Comparison of ENCODE assay signal across 30 cellular contexts in genomic region chr19:41915248-41916032, GRCh38. TPM values are rescaled to one million over a fixed set of nuclear protein-coding genes. Genes with fewer than 3 reads are reported as not detected.
DNase-seq lines count a peak whose midpoint lies in the region; ATAC-seq, FAIRE-seq and TF ChIP-seq lines count a peak whose summit lies in the region.
"Had no signal": no experiment of that assay in that cellular context is flagged by ENCODE, and none has a peak within 500 bp of the region (broad histone marks: within the 10 kb centered on the region; RNA-seq: fewer than 3 reads in every experiment).

No MANE protein-coding gene starts in this region.

- peaks cover 32% of the 10 kb centered on the region for H4K20me1 ChIP-seq in IMR-90 (ENCODE audit: insufficient read depth, low read length)
- no peaks in the 10 kb centered on the region for H4K20me1 ChIP-seq in endothelial cell of umbilical vein (replicated peaks; ENCODE audit: control insufficient read depth, extremely low read depth, insufficient read depth, low read length)

- no peaks in the 10 kb centered on the region for H3K9me3 Mint-ChIP-seq in activated T-cell treated with anti-CD3 and anti-CD28 coated beads, Interleukin-2, amount 50 U/mL, for 24 hours
- no peaks in the 10 kb centered on the region for H3K9me3 Mint-ChIP-seq in activated CD8-positive, alpha-beta memory T cell treated with anti-CD3 and anti-CD28 coated beads, Interleukin-2, amount 10 ng/mL, durations not matched to agents 7 days and 5 days (ENCODE audit: low read depth)
- H3K9me3 Mint-ChIP-seq: activated naive CD4-positive, alpha-beta T cell treated with anti-CD3 and anti-CD28 coated beads for 36 hours; activated T-helper 1 cell treated with anti-CD3 and anti-CD28 coated beads, Interleukin-12 subunit alpha, Interleukin-12 subunit beta, Interleukin-2, Interleukin-4 antibody, amounts not matched to agents 30 ng/mL and 10 ng/mL and 1 ng/mL, durations not matched to agents 14 hours and 24 hours and 36 hours; neural crest cell; stimulated activated memory B cell treated with anti-CD40 and anti-IgM and Interleukin-4, amounts not matched to agents 10 μg/mL and 1 μg/mL and 100 μg/mL, for 72 hours; WTC11 had no signal

- ATAC-seq in IMR-90 (ENCODE audit: low read depth) (no peak), HG03108 (IDR thresholded peaks at IDR 0.05; ENCODE audit: unreplicated experiment) (no peak), GM19328 (IDR thresholded peaks at IDR 0.05; ENCODE audit: unreplicated experiment) (no peak)
- no peak for ATAC-seq in activated CD8-positive, alpha-beta memory T cell treated with anti-CD3 and anti-CD28 coated beads, Interleukin-2, amount 10 ng/mL, durations not matched to agents 7 days and 5 days
- ATAC-seq: left cardiac atrium; sciatic nerve; stimulated activated memory B cell treated with anti-CD40 and anti-IgM and Interleukin-4, amounts not matched to agents 10 μg/mL and 1 μg/mL and 100 μg/mL, for 72 hours; WTC11 had no signal

- peaks cover 23% of the 10 kb centered on the region for H3K27me3 Mint-ChIP-seq in activated T-cell treated with anti-CD3 and anti-CD28 coated beads, Interleukin-2, amount 50 U/mL, for 24 hours
- peaks cover 27% of the 10 kb centered on the region for H3K27me3 Mint-ChIP-seq in activated CD8-positive, alpha-beta memory T cell treated with anti-CD3 and anti-CD28 coated beads, Interleukin-2, amount 10 ng/mL, durations not matched to agents 7 days and 5 days

- peak overlapping the region; percentile 28 for H2AK9ac ChIP-seq in IMR-90 (replicated peaks; ENCODE audit: low read depth, low read length, poor library complexity)

- no peak overlapping the region for H3K27ac Mint-ChIP-seq in activated T-cell treated with anti-CD3 and anti-CD28 coated beads, Interleukin-2, amount 50 U/mL, for 24 hours
- no peak overlapping the region for H3K27ac Mint-ChIP-seq in activated CD8-positive, alpha-beta memory T cell treated with anti-CD3 and anti-CD28 coated beads, Interleukin-2, amount 10 ng/mL, durations not matched to agents 7 days and 5 days
- H3K27ac Mint-ChIP-seq: activated naive CD4-positive, alpha-beta T cell treated with anti-CD3 and anti-CD28 coated beads for 36 hours; activated T-helper 1 cell treated with anti-CD3 and anti-CD28 coated beads, Interleukin-12 subunit alpha, Interleukin-12 subunit beta, Interleukin-2, Interleukin-4 antibody, amounts not matched to agents 30 ng/mL and 10 ng/mL and 1 ng/mL, durations not matched to agents 14 hours and 24 hours and 36 hours; stimulated activated memory B cell treated with anti-CD40 and anti-IgM and Interleukin-4, amounts not matched to agents 10 μg/mL and 1 μg/mL and 100 μg/mL, for 72 hours; WTC11 had no signal

- intact Hi-C loops in IMR-90 (cut with micrococcal nuclease) (no loop called here), endothelial cell of umbilical vein (cut with micrococcal nuclease) (no loop called here)

- FAIRE-seq in endothelial cell of umbilical vein (lab: Jason Lieb, UNC), result no peak
- FAIRE-seq: colon had no signal

- no peak overlapping the region for H3K18ac ChIP-seq in IMR-90 (ENCODE audit: low read depth, low read length)

- H3K4me1 Mint-ChIP-seq in activated T-cell treated with anti-CD3 and anti-CD28 coated beads, Interleukin-2, amount 50 U/mL, for 24 hours (ENCODE audit: low read depth), result peaks cover 30% of the 10 kb centered on the region
- H3K4me1 Mint-ChIP-seq in activated CD8-positive, alpha-beta memory T cell treated with anti-CD3 and anti-CD28 coated beads, Interleukin-2, amount 10 ng/mL, durations not matched to agents 7 days and 5 days, result peaks cover 4% of the 10 kb centered on the region
- H3K4me1 Mint-ChIP-seq: neural crest cell had no signal

- H3K36me3 ChIP-seq in IMR-90 (ENCODE audit: control insufficient read depth, insufficient read depth, low read length) (no peaks in the 10 kb centered on the region), endothelial cell of umbilical vein (ENCODE audit: control insufficient read depth in 2 of 2, extremely low read depth in 1 of 2, insufficient read depth in 2 of 2, low read length in 2 of 2) (no peaks in the 10 kb centered on the region), thymus (ENCODE audit: control insufficient read depth, insufficient read depth) (no peaks in the 10 kb centered on the region)
- H3K36me3 ChIP-seq: BE2C, brain microvascular endothelial cell had no signal

- no peak for TF ChIP-seq RAD21 in IMR-90 (IDR thresholded peaks at IDR 0.05; ENCODE audit: low read length)

- CTCF ChIA-PET in IMR-90 (lab: Yijun Ruan, JAX) (no interaction called here), endothelial cell of umbilical vein (lab: Charles Lee) (no interaction called here)
- CTCF ChIA-PET in activated CD8-positive, alpha-beta memory T cell treated with anti-CD3 and anti-CD28 coated beads, Interleukin-2, amount 10 ng/mL, durations not matched to agents 7 days and 5 days (lab: Charles Lee), result no interaction called here

- no TSS peak for BruUV-seq in IMR-90 (replicated peaks; lab: Mats Ljungman, UMichigan)
- no TSS peak for BruUV-seq in endothelial cell of umbilical vein (replicated peaks; lab: Mats Ljungman, UMichigan)

- H4K5ac ChIP-seq in IMR-90 (ENCODE audit: low read depth, low read length), result no peak overlapping the region

- TF ChIP-seq CTCF in IMR-90 (conservative IDR thresholded peaks at IDR 0.05; ENCODE audit: low read depth, low read length) (no peak), endothelial cell of umbilical vein (IDR thresholded peaks at IDR 0.05; ENCODE audit: extremely low read depth in 1 of 2, insufficient read depth in 1 of 2, low read depth in 1 of 2, low read length in 2 of 2) (no peak)

- H3K9me3 ChIP-seq in IMR-90 (ENCODE audit: control insufficient read depth, insufficient read depth, low read length) (no peaks in the 10 kb centered on the region), endothelial cell of umbilical vein (replicated peaks; ENCODE audit: control insufficient read depth, insufficient read depth, low read length) (no peaks in the 10 kb centered on the region), thymus (ENCODE audit: control insufficient read depth) (peaks cover 1% of the 10 kb centered on the region)
- H3K9me3 ChIP-seq: BE2C had no signal

- dilution Hi-C loops in IMR-90 (cut with HindIII; ENCODE audit: low sequenced_read_pairs, unreplicated experiment), result no loop called here
- dilution Hi-C loops in endothelial cell of umbilical vein (cut with MboI; ENCODE audit: extremely low pct_ligation_motif_present, low sequenced_read_pairs), result no loop called here

- peak overlapping the region; percentile 85 for H3K23ac ChIP-seq in IMR-90 (ENCODE audit: low read depth, low read length)

- no peak overlapping the region for H2BK20ac ChIP-seq in IMR-90 (ENCODE audit: low read depth, low read length)

- no peak overlapping the region for H2BK120ac ChIP-seq in IMR-90 (ENCODE audit: low read depth, low read length)

- H3K79me2 ChIP-seq in endothelial cell of umbilical vein (ENCODE audit: control insufficient read depth, insufficient read depth, low read length), result no peaks in the 10 kb centered on the region

- no peak overlapping the region for H3K4me3 Mint-ChIP-seq in activated T-cell treated with anti-CD3 and anti-CD28 coated beads, Interleukin-2, amount 50 U/mL, for 24 hours
- no peak overlapping the region for H3K4me3 Mint-ChIP-seq in activated CD8-positive, alpha-beta memory T cell treated with anti-CD3 and anti-CD28 coated beads, Interleukin-2, amount 10 ng/mL, durations not matched to agents 7 days and 5 days
- H3K4me3 Mint-ChIP-seq: activated naive CD4-positive, alpha-beta T cell treated with anti-CD3 and anti-CD28 coated beads for 36 hours; activated T-helper 1 cell treated with anti-CD3 and anti-CD28 coated beads, Interleukin-12 subunit alpha, Interleukin-12 subunit beta, Interleukin-2, Interleukin-4 antibody, amounts not matched to agents 30 ng/mL and 10 ng/mL and 1 ng/mL, durations not matched to agents 14 hours and 24 hours and 36 hours; neural crest cell; stimulated activated memory B cell treated with anti-CD40 and anti-IgM and Interleukin-4, amounts not matched to agents 10 μg/mL and 1 μg/mL and 100 μg/mL, for 72 hours; WTC11 had no signal

- no peaks in the 10 kb centered on the region for H3K79me1 ChIP-seq in IMR-90 (ENCODE audit: low read depth in 1 of 2, low read length in 2 of 2)

- H2BK15ac ChIP-seq in IMR-90 (ENCODE audit: low read depth, low read length), result no peak overlapping the region

- no peak overlapping the region for H4K8ac ChIP-seq in IMR-90 (ENCODE audit: low read depth in 2 of 2, low read length in 2 of 2)

- POLR2A ChIA-PET in IMR-90 (lab: Charles Lee; ENCODE audit: unreplicated experiment) (no interaction called here), endothelial cell of umbilical vein (lab: Charles Lee) (no interaction called here)

- TF ChIP-seq POLR2A in IMR-90 (IDR thresholded peaks at IDR 0.05; ENCODE audit: low read depth, low read length) (no peak), endothelial cell of umbilical vein (IDR thresholded peaks at IDR 0.05; ENCODE audit: low read depth, low read length) (no peak)

- H3K4me1 ChIP-seq in IMR-90 (ENCODE audit: control insufficient read depth, insufficient read depth, low read length) (0 out of 2 replicates have a peak, but pooled peaks cover 2% of the 10 kb centered on the region), endothelial cell of umbilical vein (ENCODE audit: control insufficient read depth, extremely low read depth, insufficient read depth, low read length) (no peaks in the 10 kb centered on the region), thymus (ENCODE audit: control insufficient read depth, insufficient read depth, low read length) (peaks cover 6% of the 10 kb centered on the region)
- H3K4me1 ChIP-seq: BE2C had no signal

- H3K56ac ChIP-seq in IMR-90 (ENCODE audit: extremely low read depth, insufficient read depth, low read length), result no peak overlapping the region

- peak; percentile 45 for DNase-seq in activated T-cell treated with anti-CD3 and anti-CD28 coated beads, Interleukin-2, amount 50 U/mL, for 24 hours
- no peak for DNase-seq in activated T-cell treated with anti-CD3 and anti-CD28 coated beads for 4 hours
- DNase-seq in IMR-90, result no peak
- DNase-seq in endothelial cell of umbilical vein (ENCODE audit: low read depth, low spot score), result no peak
- no peak for DNase-seq in activated CD8-positive, alpha-beta memory T cell treated with anti-CD3 and anti-CD28 coated beads, Interleukin-2, amount 10 ng/mL, durations not matched to agents 7 days and 5 days
- DNase-seq: activated naive CD4-positive, alpha-beta T cell treated with anti-CD3 and anti-CD28 coated beads for 36 hours; BE2C; brain microvascular endothelial cell; Calu3; DMS79 treated with DMSO at 0.1 percent for 48 hours; effector CD4-positive, alpha-beta T cell; left cardiac atrium; NCI-H1092 treated with DMSO at 0.1 percent for 48 hours; NCI-H187; NCI-H2171 treated with DMSO at 0.1 percent for 48 hours; NCI-H526 treated with DMSO at 0.1 percent for 48 hours; PC-9; SHP77 had no signal

- H3K9me1 ChIP-seq in IMR-90 (ENCODE audit: insufficient read depth, low read length) (peaks cover 20% of the 10 kb centered on the region), endothelial cell of umbilical vein (replicated peaks; ENCODE audit: control insufficient read depth, extremely low read depth, insufficient read depth, low read length) (no peaks in the 10 kb centered on the region)

- no peak overlapping the region for H3K14ac ChIP-seq in IMR-90 (replicated peaks; ENCODE audit: low read depth, low read length)

- H3K27ac ChIP-seq in IMR-90 (ENCODE audit: insufficient read depth, low read length), result no peak overlapping the region
- H3K27ac ChIP-seq in endothelial cell of umbilical vein (ENCODE audit: insufficient read depth, low read depth, low read length), result no peak overlapping the region
- no peak overlapping the region for H3K27ac ChIP-seq in thymus (ENCODE audit: low read depth)
- H3K27ac ChIP-seq: 22Rv1, brain microvascular endothelial cell, PC-9 had no signal

- H3K36me3 Mint-ChIP-seq in activated T-cell treated with anti-CD3 and anti-CD28 coated beads, Interleukin-2, amount 50 U/mL, for 24 hours (ENCODE audit: low read depth), result no peaks in the 10 kb centered on the region
- H3K36me3 Mint-ChIP-seq in activated CD8-positive, alpha-beta memory T cell treated with anti-CD3 and anti-CD28 coated beads, Interleukin-2, amount 10 ng/mL, durations not matched to agents 7 days and 5 days, result no peaks in the 10 kb centered on the region
- H3K36me3 Mint-ChIP-seq: stimulated activated memory B cell treated with anti-CD40 and anti-IgM and Interleukin-4, amounts not matched to agents 10 μg/mL and 1 μg/mL and 100 μg/mL, for 72 hours; WTC11 had no signal

- in situ Hi-C loops in IMR-90 (cut with MboI; ENCODE audit: low sequenced_read_pairs), result no loop called here

- H2AK5ac ChIP-seq in IMR-90 (ENCODE audit: low read depth, low read length), result no peak overlapping the region

- H3K4ac ChIP-seq in IMR-90 (ENCODE audit: low read depth, low read length), result no peak overlapping the region

- H2AFZ ChIP-seq in IMR-90 (replicated peaks; ENCODE audit: low read length, poor library complexity) (peak overlapping the region; percentile 67), endothelial cell of umbilical vein (ENCODE audit: low read depth, low read length) (no peak overlapping the region)
- H2AFZ ChIP-seq: PC-9 had no signal

- H3K4me3 ChIP-seq in IMR-90 (ENCODE audit: insufficient read depth, low read depth, low read length), result no peak overlapping the region
- H3K4me3 ChIP-seq in endothelial cell of umbilical vein (replicated peaks in 1 of 3; ENCODE audit: insufficient read depth in 1 of 3, low read depth in 1 of 3, low read length in 3 of 3), result no peak overlapping the region
- peak overlapping the region; percentile 21 for H3K4me3 ChIP-seq in thymus (ENCODE audit: low read length)
- H3K4me3 ChIP-seq: PC-9 had no signal

- H3K4me2 ChIP-seq in IMR-90 (ENCODE audit: low read depth, low read length), result peak overlapping the region; percentile 55
- no peak overlapping the region for H3K4me2 ChIP-seq in endothelial cell of umbilical vein (ENCODE audit: insufficient read depth, low read length)
- H3K4me2 ChIP-seq: PC-9 had no signal

- no peak overlapping the region for H4K91ac ChIP-seq in IMR-90 (ENCODE audit: insufficient read depth, low read depth, low read length)

- H3K27me3 ChIP-seq in IMR-90 (ENCODE audit: control insufficient read depth, insufficient read depth, low read length), result peaks cover 83% of the 10 kb centered on the region
- peaks cover 52 to 58% of the 10 kb centered on the region in 2 experiments for H3K27me3 ChIP-seq in endothelial cell of umbilical vein (ENCODE audit: control insufficient read depth in 2 of 2, insufficient read depth in 2 of 2, low read length in 2 of 2)
- H3K27me3 ChIP-seq in thymus (ENCODE audit: control insufficient read depth, insufficient read depth), result peaks cover 42% of the 10 kb centered on the region

- 5% methylated on average over 17 of the region's 36 CpGs; no CpG with 5 or more reads in 1 of the 2 experiments for WGBS in IMR-90 (ENCODE audit: extremely low coverage in 2 of 2, insufficient read length in 1 of 2), 2 experiments
- WGBS in thymus, result 11% methylated on average over 36 of the region's 36 CpGs

- H3K9ac ChIP-seq in IMR-90 (ENCODE audit: low read depth, low read length) (no peak overlapping the region), endothelial cell of umbilical vein (replicated peaks; ENCODE audit: extremely low read depth, insufficient read depth, low read length) (no peak overlapping the region)

- H2BK5ac ChIP-seq in IMR-90 (ENCODE audit: low read depth, low read length, poor library complexity, severe bottlenecking), result no peak overlapping the region

RNA-seq across cellular contexts. Expression of gene ERFL, which starts 12.8 kb away (rescaled TPM):
- total RNA-seq in IMR-90 (2012; rRNA removed) (not detected in 2 replicates), endothelial cell of umbilical vein (not detected in 2 replicates)
- polyA plus RNA-seq in IMR-90 (2012; rRNA removed) (0.09 TPM in 1 of 2 replicates, not detected in the other), endothelial cell of umbilical vein (not detected in 2 replicates), thymus (3.5 TPM)
- 0.02 and 0.08 TPM in 2 replicates for polyA plus RNA-seq in IMR-90 (2012; cell fraction: cytosol; rRNA removed)
- polyA plus RNA-seq in IMR-90 (2012; cell fraction: nucleus; rRNA removed; ENCODE audit: low replicate concordance), result 0.26 and 0.53 TPM in 2 replicates
- polyA plus RNA-seq in endothelial cell of umbilical vein (2011; cell fraction: cytosol; rRNA removed), result 0.06 TPM in 1 of 2 replicates, not detected in the other
- polyA plus RNA-seq in endothelial cell of umbilical vein (2011; cell fraction: nucleus; rRNA removed), result 0.06 and 0.07 TPM in 2 replicates
- 0.08 and 0.12 TPM in 2 replicates for polyA plus RNA-seq in endothelial cell of umbilical vein (2012)
- polyA minus RNA-seq in endothelial cell of umbilical vein, result not detected in 2 replicates
- polyA minus RNA-seq in endothelial cell of umbilical vein (2011; cell fraction: cytosol; rRNA and poly(A)+ RNA removed), result not detected
- polyA minus RNA-seq in endothelial cell of umbilical vein (2011; cell fraction: nucleus; rRNA and poly(A)+ RNA removed), result not detected in 2 replicates
- 1 to 10 TPM; 1.5 to 1.9 TPM for total RNA-seq in activated CD8-positive, alpha-beta memory T cell treated with anti-CD3 and anti-CD28 coated beads, Interleukin-2, amount 10 ng/mL, durations not matched to agents 7 days and 5 days
- total RNA-seq: epithelial cell of proximal tubule, lung microvascular endothelial cell had no signal

RNA-seq across cellular contexts. Expression of gene ARHGEF1, which starts 32.5 kb away (rescaled TPM):
- total RNA-seq in IMR-90 (2012; rRNA removed) (11.5 and 12.5 TPM in 2 replicates), endothelial cell of umbilical vein (119 and 123 TPM in 2 replicates)
- polyA plus RNA-seq in IMR-90 (2012; rRNA removed) (47.1 and 51.2 TPM in 2 replicates), endothelial cell of umbilical vein (60.6 and 65.4 TPM in 2 replicates), thymus (630 TPM)
- polyA plus RNA-seq in IMR-90 (2012; cell fraction: cytosol; rRNA removed), result 42.5 and 58.8 TPM in 2 replicates
- polyA plus RNA-seq in IMR-90 (2012; cell fraction: nucleus; rRNA removed; ENCODE audit: low replicate concordance), result 228 and 380 TPM in 2 replicates
- polyA plus RNA-seq in endothelial cell of umbilical vein (2011; cell fraction: cytosol; rRNA removed), result 48.1 and 53.1 TPM in 2 replicates
- polyA plus RNA-seq in endothelial cell of umbilical vein (2011; cell fraction: nucleus; rRNA removed), result 199 and 230 TPM in 2 replicates
- 52.7 and 60.1 TPM in 2 replicates for polyA plus RNA-seq in endothelial cell of umbilical vein (2012)
- polyA minus RNA-seq in endothelial cell of umbilical vein, result 35.6 and 35.7 TPM in 2 replicates
- polyA minus RNA-seq in endothelial cell of umbilical vein (2011; cell fraction: cytosol; rRNA and poly(A)+ RNA removed), result 32.3 TPM
- 56.9 and 71.1 TPM in 2 replicates for polyA minus RNA-seq in endothelial cell of umbilical vein (2011; cell fraction: nucleus; rRNA and poly(A)+ RNA removed)
- 100 to 1,000 TPM; 545 to 682 TPM for total RNA-seq in activated CD8-positive, alpha-beta memory T cell treated with anti-CD3 and anti-CD28 coated beads, Interleukin-2, amount 10 ng/mL, durations not matched to agents 7 days and 5 days

RNA-seq across cellular contexts. Expression of gene CD79A, which starts 38.4 kb away (rescaled TPM):
- total RNA-seq in IMR-90 (2012; rRNA removed), result not detected in 2 replicates
- polyA plus RNA-seq in IMR-90 (2012; rRNA removed), result 0.19 and 0.24 TPM in 2 replicates
- polyA plus RNA-seq in IMR-90 (2012; cell fraction: cytosol; rRNA removed), result 0.10 and 0.37 TPM in 2 replicates
- polyA plus RNA-seq in IMR-90 (2012; cell fraction: nucleus; rRNA removed; ENCODE audit: low replicate concordance), result 0.06 and 0.25 TPM in 2 replicates
- 0.35 TPM in 1 of 2 replicates, not detected in the other for total RNA-seq in endothelial cell of umbilical vein
- 0.32 TPM in 2 replicates for polyA plus RNA-seq in endothelial cell of umbilical vein
- 0.14 and 0.18 TPM in 2 replicates for polyA plus RNA-seq in endothelial cell of umbilical vein (2011; cell fraction: cytosol; rRNA removed)
- polyA plus RNA-seq in endothelial cell of umbilical vein (2011; cell fraction: nucleus; rRNA removed), result 0.28 TPM in 1 of 2 replicates, not detected in the other
- polyA plus RNA-seq in endothelial cell of umbilical vein (2012), result 0.42 TPM in 1 of 2 replicates, not detected in the other
- 0.19 and 0.63 TPM in 2 replicates for polyA minus RNA-seq in endothelial cell of umbilical vein
- polyA minus RNA-seq in endothelial cell of umbilical vein (2011; cell fraction: cytosol; rRNA and poly(A)+ RNA removed), result not detected
- not detected in 2 replicates for polyA minus RNA-seq in endothelial cell of umbilical vein (2011; cell fraction: nucleus; rRNA and poly(A)+ RNA removed)
- polyA plus RNA-seq in thymus, result 74.4 TPM
- 1 to 10 TPM; 4.0 to 4.1 TPM for total RNA-seq in activated CD8-positive, alpha-beta memory T cell treated with anti-CD3 and anti-CD28 coated beads, Interleukin-2, amount 10 ng/mL, durations not matched to agents 7 days and 5 days
- total RNA-seq: epithelial cell of proximal tubule, lung microvascular endothelial cell had no signal

RNA-seq across cellular contexts. Expression of gene RABAC1, which starts 43.7 kb away (rescaled TPM):
- 117 and 145 TPM in 2 replicates for total RNA-seq in IMR-90 (2012; rRNA removed)
- polyA plus RNA-seq in IMR-90 (2012; rRNA removed), result 276 and 320 TPM in 2 replicates
- 632 and 774 TPM in 2 replicates for polyA plus RNA-seq in IMR-90 (2012; cell fraction: cytosol; rRNA removed)
- polyA plus RNA-seq in IMR-90 (2012; cell fraction: nucleus; rRNA removed; ENCODE audit: low replicate concordance), result 305 and 429 TPM in 2 replicates
- total RNA-seq in endothelial cell of umbilical vein, result 178 and 181 TPM in 2 replicates
- 591 and 769 TPM in 2 replicates for polyA plus RNA-seq in endothelial cell of umbilical vein
- polyA plus RNA-seq in endothelial cell of umbilical vein (2011; cell fraction: cytosol; rRNA removed), result 219 and 279 TPM in 2 replicates
- 126 and 143 TPM in 2 replicates for polyA plus RNA-seq in endothelial cell of umbilical vein (2011; cell fraction: nucleus; rRNA removed)
- polyA plus RNA-seq in endothelial cell of umbilical vein (2012), result 137 and 242 TPM in 2 replicates
- 129 and 148 TPM in 2 replicates for polyA minus RNA-seq in endothelial cell of umbilical vein
- polyA minus RNA-seq in endothelial cell of umbilical vein (2011; cell fraction: cytosol; rRNA and poly(A)+ RNA removed), result 23.4 TPM
- polyA minus RNA-seq in endothelial cell of umbilical vein (2011; cell fraction: nucleus; rRNA and poly(A)+ RNA removed), result 36.3 and 43.2 TPM in 2 replicates
- 111 TPM for polyA plus RNA-seq in thymus
- 10 to 100 TPM; 81.3 to 93.9 TPM for total RNA-seq in activated CD8-positive, alpha-beta memory T cell treated with anti-CD3 and anti-CD28 coated beads, Interleukin-2, amount 10 ng/mL, durations not matched to agents 7 days and 5 days

RNA-seq across cellular contexts. Expression of gene RPS19, which starts 55.4 kb away (rescaled TPM):
- total RNA-seq in IMR-90 (2012; rRNA removed) (230 and 299 TPM in 2 replicates), endothelial cell of umbilical vein (2,195 and 2,234 TPM in 2 replicates)
- polyA plus RNA-seq in IMR-90 (2012; rRNA removed) (1,882 and 3,988 TPM in 2 replicates), endothelial cell of umbilical vein (4,353 and 5,883 TPM in 2 replicates), thymus (3,799 TPM)
- 1,236 and 2,903 TPM in 2 replicates for polyA plus RNA-seq in IMR-90 (2012; cell fraction: cytosol; rRNA removed)
- polyA plus RNA-seq in IMR-90 (2012; cell fraction: nucleus; rRNA removed; ENCODE audit: low replicate concordance), result 465 and 1,276 TPM in 2 replicates
- polyA plus RNA-seq in endothelial cell of umbilical vein (2011; cell fraction: cytosol; rRNA removed), result 5,243 and 5,733 TPM in 2 replicates
- polyA plus RNA-seq in endothelial cell of umbilical vein (2011; cell fraction: nucleus; rRNA removed), result 1,376 and 1,515 TPM in 2 replicates
- polyA plus RNA-seq in endothelial cell of umbilical vein (2012), result 2,331 and 5,825 TPM in 2 replicates
- polyA minus RNA-seq in endothelial cell of umbilical vein, result 550 and 596 TPM in 2 replicates
- 1,088 TPM for polyA minus RNA-seq in endothelial cell of umbilical vein (2011; cell fraction: cytosol; rRNA and poly(A)+ RNA removed)
- 151 and 202 TPM in 2 replicates for polyA minus RNA-seq in endothelial cell of umbilical vein (2011; cell fraction: nucleus; rRNA and poly(A)+ RNA removed)
- total RNA-seq in activated CD8-positive, alpha-beta memory T cell treated with anti-CD3 and anti-CD28 coated beads, Interleukin-2, amount 10 ng/mL, durations not matched to agents 7 days and 5 days, result 1,000 to 10,000 TPM; 3,135 to 3,310 TPM
